Comparison of ENCODE assay signal across 8 cellular contexts in genomic region chr14:61472025-61472672, GRCh38.
DNase-seq lines count a peak whose midpoint lies in the region; ATAC-seq, FAIRE-seq and TF ChIP-seq lines count a peak whose summit lies in the region.

No MANE protein-coding gene starts in this region.

- no peak for TF ChIP-seq CTCF in right atrium auricular region (IDR thresholded peaks at IDR 0.05)
- no peak for TF ChIP-seq CTCF in D721Med (IDR thresholded peaks at IDR 0.05; ENCODE audit: insufficient read depth, missing control alignments)

- no peaks in the 10 kb centered on the region for H3K9me3 ChIP-seq in right atrium auricular region

- no peaks in the 10 kb centered on the region for H3K36me3 ChIP-seq in right atrium auricular region

- H3K27ac Mint-ChIP-seq in stimulated activated effector memory CD8-positive, alpha-beta T cell treated with anti-CD3 and anti-CD28 coated beads, Interleukin-12 subunit alpha, Interleukin-12 subunit beta, amount 100 ng/mL, for 72 hours = peak overlapping the region; percentile 92

- H3K27ac ChIP-seq in right atrium auricular region = peak overlapping the region; percentile 82 to 93

- FAIRE-seq in GM19239 (lab: Jason Lieb, UNC) = peak; percentile 78
- no peak for FAIRE-seq in D721Med (lab: Jason Lieb, UNC)

- peak overlapping the region; percentile 5 to 36 for H3K4me3 ChIP-seq in right atrium auricular region

- H3K27me3 ChIP-seq in right atrium auricular region = no peaks in the 10 kb centered on the region

- no peak for DNase-seq in GM19239 (ENCODE audit: insufficient read length, low spot score)
- peak; percentile 55 to 73 for DNase-seq in NCI-H524 (lab: John Stamatoyannopoulos, UW)
- DNase-seq in amniotic epithelial cell (ENCODE audit: low read depth) = peak; percentile 100
- no peak for DNase-seq in right atrium auricular region (ENCODE audit: low spot score)
- DNase-seq in stimulated activated effector memory CD8-positive, alpha-beta T cell treated with anti-CD3 and anti-CD28 coated beads, Interleukin-12 subunit alpha, Interleukin-12 subunit beta, amount 100 ng/mL, for 72 hours (ENCODE audit: low spot score in 2 of 2) = peak in 1 of 2 donors; percentile 67
- DNase-seq in 8988T = no peak
- no peak for DNase-seq in D721Med (ENCODE audit: insufficient read length, low spot score)

- peak; percentile 52 for ATAC-seq in stimulated activated effector memory CD8-positive, alpha-beta T cell treated with anti-CD3 and anti-CD28 coated beads, Interleukin-12 subunit alpha, Interleukin-12 subunit beta, amount 100 ng/mL, for 72 hours
- ATAC-seq in HG03521 (IDR thresholded peaks at IDR 0.05; ENCODE audit: unreplicated experiment) = no peak

- peaks cover 82% of the 10 kb centered on the region for H3K36me3 Mint-ChIP-seq in stimulated activated effector memory CD8-positive, alpha-beta T cell treated with anti-CD3 and anti-CD28 coated beads, Interleukin-12 subunit alpha, Interleukin-12 subunit beta, amount 100 ng/mL, for 72 hours

- H3K4me3 Mint-ChIP-seq in stimulated activated effector memory CD8-positive, alpha-beta T cell treated with anti-CD3 and anti-CD28 coated beads, Interleukin-12 subunit alpha, Interleukin-12 subunit beta, amount 100 ng/mL, for 72 hours = peak overlapping the region; percentile 73

- peaks cover 0 to 94% of the 10 kb centered on the region in 2 donors for H3K4me1 ChIP-seq in right atrium auricular region

- H3K4me1 Mint-ChIP-seq in stimulated activated effector memory CD8-positive, alpha-beta T cell treated with anti-CD3 and anti-CD28 coated beads, Interleukin-12 subunit alpha, Interleukin-12 subunit beta, amount 100 ng/mL, for 72 hours = peaks cover 93% of the 10 kb centered on the region

- H3K9me3 Mint-ChIP-seq in stimulated activated effector memory CD8-positive, alpha-beta T cell treated with anti-CD3 and anti-CD28 coated beads, Interleukin-12 subunit alpha, Interleukin-12 subunit beta, amount 100 ng/mL, for 72 hours = no peaks in the 10 kb centered on the region

Comparison
In these comparisons a context has a peak if more than half of its experiments do, and no peak if none do; other contexts are left out.
1. DNase-seq: peak in NCI-H524 (2 of 2) and amniotic epithelial cell (single experiment); none in GM19239 (single experiment), right atrium auricular region (single experiment), 8988T (single experiment) and D721Med (single experiment).